Comparison of ENCODE assay signal across 1 cellular context in genomic region chr3:172129868-172130751, GRCh38.
TF ChIP-seq lines count a peak whose summit lies in the region.

No MANE protein-coding gene starts in this region.

TF ChIP-seq in K562, 482 proteins besides CTCF, POLR2A, EP300 and RAD21 (continued from another document and continues in another):
- no peak for TF ChIP-seq ZNF589 (CRISPR knock-in tag; IDR thresholded peaks at IDR 0.05; ENCODE audit: low read depth)
- TF ChIP-seq BCLAF1 (IDR thresholded peaks at IDR 0.05; ENCODE audit: borderline replicate concordance in 1 of 2, control insufficient read depth in 1 of 2, low read depth in 2 of 2, low read length in 1 of 2), result no peak
- TF ChIP-seq JUNB (CRISPR knock-in tag; conservative IDR thresholded peaks at IDR 0.05), result peak; percentile 53; the same call in 1 of the 2 replicates
- TF ChIP-seq ZNF232 (CRISPR knock-in tag; IDR thresholded peaks at IDR 0.05), result no peak
- no peak for TF ChIP-seq ZBTB49 (CRISPR knock-in tag; IDR thresholded peaks at IDR 0.05; ENCODE audit: borderline replicate concordance)
- no peak for TF ChIP-seq ZNF707 (CRISPR knock-in tag; conservative IDR thresholded peaks at IDR 0.05)
- TF ChIP-seq PPARD (CRISPR knock-in tag; IDR thresholded peaks at IDR 0.05), result no peak
- TF ChIP-seq SAFB2 (IDR thresholded peaks at IDR 0.05; ENCODE audit: borderline replicate concordance, low read depth, low read length, severe bottlenecking), result no peak
- peak; percentile 63; the same call in 1 of the 2 replicates for TF ChIP-seq LCOR (CRISPR knock-in tag; IDR thresholded peaks at IDR 0.05)
- no peak for TF ChIP-seq ZFP30 (CRISPR knock-in tag; IDR thresholded peaks at IDR 0.05; ENCODE audit: borderline replicate concordance)
- TF ChIP-seq CEBPB (tag; IDR thresholded peaks at IDR 0.05), result peak; percentile 98
- peak; percentile 37; the same call in 1 of the 2 replicates for TF ChIP-seq CREB1 (IDR thresholded peaks at IDR 0.05)
- TF ChIP-seq CREB1 (CRISPR knock-in tag; IDR thresholded peaks at IDR 0.05), result peak; percentile 27; the same call in 1 of the 2 replicates
- TF ChIP-seq TAF1 (IDR thresholded peaks at IDR 0.05; ENCODE audit: control insufficient read depth, extremely low read depth, insufficient read depth, low read length, severe bottlenecking), result no peak
- no peak for TF ChIP-seq ZNF24 (IDR thresholded peaks at IDR 0.05)
- TF ChIP-seq ELF1 (tag; IDR thresholded peaks at IDR 0.05), result no peak
- peak; percentile 83; the same call in 1 of the 2 replicates for TF ChIP-seq SMAD4 (CRISPR knock-in tag; conservative IDR thresholded peaks at IDR 0.05)
- TF ChIP-seq ZNF318 (IDR thresholded peaks at IDR 0.05; ENCODE audit: borderline replicate concordance in 1 of 2, low read depth in 1 of 2), result peak in 1 of 2 experiments; percentile 92; a peak in 2 of 4 replicates
- no peak for TF ChIP-seq TRIM28 (IDR thresholded peaks at IDR 0.05)
- no peak for TF ChIP-seq SIN3B (IDR thresholded peaks at IDR 0.05; ENCODE audit: low read depth)
- no peak for TF ChIP-seq MCM5 (IDR thresholded peaks at IDR 0.05; ENCODE audit: low read depth)
- peak; percentile 94 for TF ChIP-seq DPF2 (IDR thresholded peaks at IDR 0.05)
- no peak for TF ChIP-seq ZC3H4 (CRISPR knock-in tag; IDR thresholded peaks at IDR 0.05; ENCODE audit: borderline replicate concordance)
- TF ChIP-seq RB1 (IDR thresholded peaks at IDR 0.05; ENCODE audit: low read depth), result no peak
- TF ChIP-seq TCFL5 (CRISPR knock-in tag; conservative IDR thresholded peaks at IDR 0.05), result no peak
- no peak for TF ChIP-seq ZNF395 (CRISPR knock-in tag; IDR thresholded peaks at IDR 0.05)
- peak; percentile 69 for TF ChIP-seq NCOR1 (IDR thresholded peaks at IDR 0.05)
- TF ChIP-seq MYC (IDR thresholded peaks at IDR 0.05; ENCODE audit: low read depth, low read length), result peak; percentile 90
- no peak for TF ChIP-seq MYC (CRISPR knock-in tag; IDR thresholded peaks at IDR 0.05; ENCODE audit: borderline replicate concordance, low read depth)
- 0 out of 2 replicates have a peak, but pooled peaks have one; percentile 25 for TF ChIP-seq ZBTB17 (CRISPR knock-in tag; IDR thresholded peaks at IDR 0.05)
- no peak for TF ChIP-seq THRAP3 (IDR thresholded peaks at IDR 0.05; ENCODE audit: borderline replicate concordance)
- TF ChIP-seq PHB2 (IDR thresholded peaks at IDR 0.05; ENCODE audit: low read depth), result no peak
- no peak for TF ChIP-seq CUX1 (CRISPR knock-in tag; IDR thresholded peaks at IDR 0.05)
- TF ChIP-seq SMC3 (conservative IDR thresholded peaks at IDR 0.05; ENCODE audit: insufficient read depth, low read depth, low read length), result no peak
- TF ChIP-seq TRIM25 (IDR thresholded peaks at IDR 0.05; ENCODE audit: borderline replicate concordance), result no peak
- no peak for TF ChIP-seq ELK3 (CRISPR knock-in tag; IDR thresholded peaks at IDR 0.05)
- peak in 1 of 2 experiments; percentile 77; a peak in 2 of 3 replicates for TF ChIP-seq CBX3 (IDR thresholded peaks at IDR 0.05; ENCODE audit: borderline replicate concordance in 1 of 2, low read length in 2 of 2)
